ENCODE assay signal across 30 cellular contexts in the genomic region with DNA sequence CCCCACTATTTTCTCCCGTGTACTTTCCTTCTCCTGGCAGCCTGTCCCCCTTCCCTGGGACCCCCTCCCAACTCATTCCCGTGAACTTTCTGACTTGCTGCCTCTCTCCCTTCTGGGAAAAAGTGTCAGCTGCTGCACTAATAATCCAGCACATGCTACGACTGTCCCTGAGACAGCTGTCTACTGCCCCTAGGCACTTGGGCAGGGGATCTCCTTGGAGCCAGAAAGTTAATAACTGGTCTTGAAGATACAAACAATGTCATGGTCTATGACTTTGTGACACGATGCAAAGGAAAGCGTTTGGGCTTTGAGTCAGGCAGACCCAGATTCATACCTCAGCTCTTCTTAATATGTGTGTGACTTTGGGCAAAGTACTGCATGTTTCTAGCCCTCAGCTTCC. TPM values are rescaled to one million over a fixed set of nuclear protein-coding genes. Genes with fewer than 3 reads are reported as not detected.
"Had no signal": no experiment of that assay in that cellular context is flagged by ENCODE, and none has a peak within 500 bp of the region (broad histone marks: within the 10 kb centered on the region; RNA-seq: fewer than 3 reads in every experiment).

No MANE protein-coding gene starts in this region.

- DNase-seq: cerebellar nuclear complex; dorsolateral prefrontal cortex; effector CD4-positive, alpha-beta T cell; foreskin fibroblast; gastrocnemius medialis; head of caudate nucleus; naive thymus-derived CD4-positive, alpha-beta T cell; pancreas; stimulated activated CD4-positive, alpha-beta T cell treated with anti-CD3 and anti-CD28 coated beads, Interleukin-2, amount 100 ng/mL, for 24 hours; stimulated activated CD4-positive, alpha-beta T cell treated with anti-CD3 and anti-CD28 coated beads, Interleukin-4, amount 100 ng/mL, for 24 hours; stimulated activated naive CD8-positive, alpha-beta T cell treated with anti-CD3 and anti-CD28 coated beads, Interleukin-15, Interleukin-2, amounts not matched to agents 100 U/mL and 50 U/mL, for 24 hours; substantia nigra; testis; tibial artery had no signal

- H3K36me3 Mint-ChIP-seq: memory B cell; naive thymus-derived CD4-positive, alpha-beta T cell; stimulated activated effector memory CD8-positive, alpha-beta T cell treated with anti-CD3 and anti-CD28 coated beads, Interleukin-12 subunit alpha, Interleukin-12 subunit beta, amount 100 ng/mL, for 72 hours had no signal

- H3K27ac Mint-ChIP-seq: memory B cell; naive thymus-derived CD4-positive, alpha-beta T cell; stimulated activated effector memory CD8-positive, alpha-beta T cell treated with anti-CD3 and anti-CD28 coated beads, Interleukin-12 subunit alpha, Interleukin-12 subunit beta, amount 100 ng/mL, for 72 hours had no signal

- H3K9me3 ChIP-seq: gastrocnemius medialis, neutrophil, pancreas, prostate gland, right atrium auricular region, testis, tibial artery, upper lobe of left lung had no signal

- H3K4me1 Mint-ChIP-seq: memory B cell; naive thymus-derived CD4-positive, alpha-beta T cell; stimulated activated effector memory CD8-positive, alpha-beta T cell treated with anti-CD3 and anti-CD28 coated beads, Interleukin-12 subunit alpha, Interleukin-12 subunit beta, amount 100 ng/mL, for 72 hours had no signal

- ATAC-seq: esophagus mucosa; gastrocnemius medialis; naive thymus-derived CD4-positive, alpha-beta T cell; pancreas; sciatic nerve; stimulated activated effector memory CD8-positive, alpha-beta T cell treated with anti-CD3 and anti-CD28 coated beads, Interleukin-12 subunit alpha, Interleukin-12 subunit beta, amount 100 ng/mL, for 72 hours; stimulated activated naive CD8-positive, alpha-beta T cell treated with anti-CD3 and anti-CD28 coated beads, Interleukin-15, Interleukin-2, amounts not matched to agents 100 U/mL and 50 U/mL, for 24 hours had no signal

- H3K4me1 ChIP-seq: pancreas, prostate gland, right atrium auricular region, testis, upper lobe of left lung had no signal

- H3K27me3 ChIP-seq: dorsolateral prefrontal cortex, gastrocnemius medialis, neutrophil, pancreas, right atrium auricular region, testis, tibial artery, upper lobe of left lung had no signal

- H3K4me3 Mint-ChIP-seq: memory B cell; naive thymus-derived CD4-positive, alpha-beta T cell; stimulated activated effector memory CD8-positive, alpha-beta T cell treated with anti-CD3 and anti-CD28 coated beads, Interleukin-12 subunit alpha, Interleukin-12 subunit beta, amount 100 ng/mL, for 72 hours had no signal

- H3K27me3 Mint-ChIP-seq: naive thymus-derived CD4-positive, alpha-beta T cell had no signal

- H3K36me3 ChIP-seq: gastrocnemius medialis, neutrophil, prostate gland, right atrium auricular region, upper lobe of left lung had no signal

- H3K27ac ChIP-seq: dorsolateral prefrontal cortex, epithelial cell of prostate, gastrocnemius medialis, neutrophil, pancreas, prostate gland, right atrium auricular region, testis, tibial artery, upper lobe of left lung had no signal

- H3K4me3 ChIP-seq: dorsolateral prefrontal cortex, gastrocnemius medialis, lung, pancreas, prostate gland, right atrium auricular region, testis, tibial artery, upper lobe of left lung had no signal

- H3K9me3 Mint-ChIP-seq: memory B cell; naive thymus-derived CD4-positive, alpha-beta T cell; stimulated activated effector memory CD8-positive, alpha-beta T cell treated with anti-CD3 and anti-CD28 coated beads, Interleukin-12 subunit alpha, Interleukin-12 subunit beta, amount 100 ng/mL, for 72 hours had no signal

RNA-seq across cellular contexts. Expression of gene RNF183, which starts 10.1 kb away (rescaled TPM):
- total RNA-seq: gastrocnemius medialis; glomerular endothelial cell; liver; mononuclear cell; naive thymus-derived CD4-positive, alpha-beta T cell; right atrium auricular region; sciatic nerve; skeletal muscle tissue had no signal
- polyA plus RNA-seq: keratinocyte; naive thymus-derived CD4-positive, alpha-beta T cell; neural cell had no signal

RNA-seq across cellular contexts. Expression of gene BSPRY, which starts 36.1 kb away (rescaled TPM):
- total RNA-seq: glomerular endothelial cell had no signal
- polyA plus RNA-seq: neural cell had no signal
